Comparison of ENCODE assay signal across 8 cellular contexts in the genomic region with DNA sequence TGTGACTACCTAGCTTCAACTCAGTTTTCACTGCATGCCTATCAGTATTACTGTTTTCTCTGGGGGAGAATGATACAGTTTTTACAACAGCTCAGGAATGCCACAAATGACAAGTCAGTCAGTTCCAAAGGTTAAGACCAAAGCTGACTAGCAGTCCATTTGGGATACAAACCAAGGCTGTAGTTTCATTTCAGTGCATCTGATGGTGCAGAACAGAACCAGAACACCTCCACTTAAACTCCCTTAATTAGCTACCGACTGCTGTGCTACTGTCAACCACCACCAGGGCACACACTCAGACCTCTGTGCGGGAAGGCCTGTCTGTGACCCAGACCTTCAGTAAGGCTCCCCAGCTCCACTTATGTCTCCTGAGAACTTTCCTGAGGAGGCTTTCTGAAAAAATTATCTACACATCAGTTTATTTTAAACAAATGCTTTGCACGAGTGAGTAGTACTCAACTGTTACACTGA. TPM values are rescaled to one million over a fixed set of nuclear protein-coding genes. Genes with fewer than 3 reads are reported as not detected.
DNase-seq lines count a peak whose midpoint lies in the region; ATAC-seq and TF ChIP-seq lines count a peak whose summit lies in the region.

No MANE protein-coding gene starts in this region.

- TF ChIP-seq CTCF in foreskin fibroblast (IDR thresholded peaks at IDR 0.05; ENCODE audit: low read depth, low read length) (peak; percentile 36), tibial artery (IDR thresholded peaks at IDR 0.05) (peak; percentile 12 to 18)

- DNase-seq in activated naive CD8-positive, alpha-beta T cell treated with anti-CD3 and anti-CD28 coated beads, Interleukin-2, amount 50 U/mL, for 24 hours: no peak
- no peak for DNase-seq in activated naive CD8-positive, alpha-beta T cell treated with anti-CD3 and anti-CD28 coated beads for 36 hours
- peak; percentile 55 for DNase-seq in RKO (ENCODE audit: low spot score)
- DNase-seq in foreskin fibroblast: peak; percentile 47 to 71
- DNase-seq in tibial artery: no peak
- no peak for DNase-seq in NCI-H69 (lab: John Stamatoyannopoulos, UW)
- no peak for DNase-seq in stimulated activated CD4-positive, alpha-beta T cell treated with anti-CD3 and anti-CD28 coated beads, Interleukin-12 subunit alpha, Interleukin-12 subunit beta, amount 100 ng/mL, for 4 hours

- no peaks in the 10 kb centered on the region for H3K9me3 Mint-ChIP-seq in activated naive CD8-positive, alpha-beta T cell treated with anti-CD3 and anti-CD28 coated beads, Interleukin-2, amount 50 U/mL, for 24 hours
- no peaks in the 10 kb centered on the region for H3K9me3 Mint-ChIP-seq in activated naive CD8-positive, alpha-beta T cell treated with anti-CD3 and anti-CD28 coated beads for 36 hours

- H3K27me3 Mint-ChIP-seq in activated naive CD8-positive, alpha-beta T cell treated with anti-CD3 and anti-CD28 coated beads, Interleukin-2, amount 50 U/mL, for 24 hours: no peaks in the 10 kb centered on the region
- no peaks in the 10 kb centered on the region for H3K27me3 Mint-ChIP-seq in activated naive CD8-positive, alpha-beta T cell treated with anti-CD3 and anti-CD28 coated beads for 36 hours

- no peak overlapping the region for H3K27ac Mint-ChIP-seq in activated naive CD8-positive, alpha-beta T cell treated with anti-CD3 and anti-CD28 coated beads, Interleukin-2, amount 50 U/mL, for 24 hours
- no peak overlapping the region for H3K27ac Mint-ChIP-seq in activated naive CD8-positive, alpha-beta T cell treated with anti-CD3 and anti-CD28 coated beads for 36 hours

- H3K27ac ChIP-seq in tibial artery: peak overlapping the region; percentile 28 to 48

- ATAC-seq in activated naive CD8-positive, alpha-beta T cell treated with anti-CD3 and anti-CD28 coated beads, Interleukin-2, amount 50 U/mL, for 24 hours: peak; percentile 69
- no peak for ATAC-seq in GM21786 (IDR thresholded peaks at IDR 0.05; ENCODE audit: unreplicated experiment)

- H3K9me3 ChIP-seq in tibial artery: no peaks in the 10 kb centered on the region

- H3K4me3 ChIP-seq in foreskin fibroblast (ENCODE audit: low read depth in 1 of 2, low read length in 2 of 2) (no peak overlapping the region), tibial artery (no peak overlapping the region)

- peaks cover 0 to 36% (median 6%) of the 10 kb centered on the region in 4 donors for H3K4me1 ChIP-seq in tibial artery

- no peaks in the 10 kb centered on the region for H3K27me3 ChIP-seq in tibial artery

- intact Hi-C loops in tibial artery (cut with DNase I; ENCODE audit: low total_unique reads): no loop called here

- no peaks in the 10 kb centered on the region for H3K4me1 Mint-ChIP-seq in activated naive CD8-positive, alpha-beta T cell treated with anti-CD3 and anti-CD28 coated beads, Interleukin-2, amount 50 U/mL, for 24 hours
- H3K4me1 Mint-ChIP-seq in activated naive CD8-positive, alpha-beta T cell treated with anti-CD3 and anti-CD28 coated beads for 36 hours: no peaks in the 10 kb centered on the region

- peaks cover 19 to 71% (median 38%) of the 10 kb centered on the region in 3 donors for H3K36me3 ChIP-seq in tibial artery

- peaks cover 39% of the 10 kb centered on the region for H3K36me3 Mint-ChIP-seq in activated naive CD8-positive, alpha-beta T cell treated with anti-CD3 and anti-CD28 coated beads, Interleukin-2, amount 50 U/mL, for 24 hours (ENCODE audit: low read depth)
- peaks cover 14% of the 10 kb centered on the region for H3K36me3 Mint-ChIP-seq in activated naive CD8-positive, alpha-beta T cell treated with anti-CD3 and anti-CD28 coated beads for 36 hours

- no peak overlapping the region for H3K4me3 Mint-ChIP-seq in activated naive CD8-positive, alpha-beta T cell treated with anti-CD3 and anti-CD28 coated beads, Interleukin-2, amount 50 U/mL, for 24 hours
- H3K4me3 Mint-ChIP-seq in activated naive CD8-positive, alpha-beta T cell treated with anti-CD3 and anti-CD28 coated beads for 36 hours: no peak overlapping the region

RNA-seq across cellular contexts. Expression of a gene that starts 20.4 kb away (rescaled TPM):
- 10 to 100 TPM; 99.0 to 99.7 TPM for total RNA-seq in activated naive CD8-positive, alpha-beta T cell treated with anti-CD3 and anti-CD28 coated beads for 36 hours

RNA-seq across cellular contexts. Expression of a gene that starts 30.9 kb away (rescaled TPM):
- total RNA-seq in activated naive CD8-positive, alpha-beta T cell treated with anti-CD3 and anti-CD28 coated beads for 36 hours: 1 to 10 TPM; 6.3 to 7.5 TPM

RNA-seq across cellular contexts. Expression of a gene that starts 32.8 kb away (rescaled TPM):
- total RNA-seq in activated naive CD8-positive, alpha-beta T cell treated with anti-CD3 and anti-CD28 coated beads for 36 hours: 10 to 100 TPM; 60.3 to 60.5 TPM

RNA-seq across cellular contexts. Expression of a gene that starts 39.0 kb away (rescaled TPM):
- 10 to 100 TPM; 32.0 to 33.1 TPM for total RNA-seq in activated naive CD8-positive, alpha-beta T cell treated with anti-CD3 and anti-CD28 coated beads for 36 hours

Comparison
In these comparisons a context has a peak if more than half of its experiments do, and no peak if none do; other contexts are left out.
1. DNase-seq: peak in RKO (single experiment) and foreskin fibroblast (2 of 2); none in activated naive CD8-positive, alpha-beta T cell treated with anti-CD3 and anti-CD28 coated beads, Interleukin-2, amount 50 U/mL, for 24 hours (single experiment), activated naive CD8-positive, alpha-beta T cell treated with anti-CD3 and anti-CD28 coated beads for 36 hours (single experiment), tibial artery (0 of 2), NCI-H69 (single experiment) and stimulated activated CD4-positive, alpha-beta T cell treated with anti-CD3 and anti-CD28 coated beads, Interleukin-12 subunit alpha, Interleukin-12 subunit beta, amount 100 ng/mL, for 4 hours (single experiment).